ENCODE assay signal across 11 cellular contexts in the genomic region with DNA sequence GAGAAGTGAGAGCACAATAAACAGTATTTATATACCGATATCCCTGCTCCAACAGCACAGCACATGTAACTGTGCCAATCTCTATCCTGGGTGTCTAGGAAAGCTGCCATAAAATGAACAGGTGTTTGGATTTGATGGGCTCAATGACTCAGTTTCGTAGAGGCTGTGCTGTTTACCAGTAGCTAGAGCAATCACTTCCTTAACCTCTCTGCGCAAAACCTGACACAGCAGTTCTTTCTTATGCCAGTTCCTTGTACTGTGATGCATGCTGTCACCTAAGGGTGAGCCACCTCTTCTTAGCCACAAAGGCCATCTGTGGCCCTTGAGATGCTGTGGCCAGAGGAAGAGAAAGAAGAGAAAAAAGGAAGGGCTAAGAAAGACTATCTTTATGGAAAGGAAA. TPM values are rescaled to one million over a fixed set of nuclear protein-coding genes. Genes with fewer than 3 reads are reported as not detected.
DNase-seq lines count a peak whose midpoint lies in the region; ATAC-seq, FAIRE-seq and TF ChIP-seq lines count a peak whose summit lies in the region.
"Had no signal": no experiment of that assay in that cellular context is flagged by ENCODE, and none has a peak within 500 bp of the region (broad histone marks: within the 10 kb centered on the region; RNA-seq: fewer than 3 reads in every experiment).

No MANE protein-coding gene starts in this region.

- in situ Hi-C loops in KBM-7 (cut with MboI; ENCODE audit: low pct_unique_long_range_greater_than_20kb, low sequenced_read_pairs), result no loop called here

- no peak for FAIRE-seq in GM12891 (lab: Jason Lieb, UNC)
- peak; percentile 90 for FAIRE-seq in islet of Langerhans (lab: Jason Lieb, UNC)
- FAIRE-seq: H54, TTC549 had no signal

- TF ChIP-seq POLR2A in GM12891 (IDR thresholded peaks at IDR 0.05; ENCODE audit: low read depth, low read length), result no peak

- no peak for DNase-seq in GM12891 (ENCODE audit: insufficient read length, low spot score)
- peak; percentile 23 for DNase-seq in NAMALWA (ENCODE audit: low spot score)
- no peak for DNase-seq in putamen (ENCODE audit: low spot score)
- DNase-seq in KBM-7, result no peak
- no peak for DNase-seq in NCI-H748 treated with DMSO at 0.1 percent for 48 hours (lab: John Stamatoyannopoulos, UW)
- DNase-seq in dermis blood vessel endothelial cell, result no peak
- DNase-seq: NCI-H1436 had no signal

- peak; percentile 65 for ATAC-seq in GM21619 (IDR thresholded peaks at IDR 0.05; ENCODE audit: unreplicated experiment)

TF ChIP-seq in GM12891, 5 proteins besides CTCF, POLR2A, EP300 and RAD21:
- no peak for TF ChIP-seq POU2F2 (IDR thresholded peaks at IDR 0.05; ENCODE audit: low read depth, low read length)
- TF ChIP-seq SPI1 (IDR thresholded peaks at IDR 0.05; ENCODE audit: low read depth, low read length), result peak; percentile 9; the same call in 1 of the 2 replicates

RNA-seq across cellular contexts. Expression of a gene that starts 59.3 kb away (rescaled TPM):
- polyA plus RNA-seq in GM12891 (2012; ENCODE audit: low read depth, missing spikeins), result 2.8 TPM
- total RNA-seq in dermis blood vessel endothelial cell, result 15.5 and 16.8 TPM in 2 replicates
